8 cellular contexts compared by ENCODE assay signal in genomic region chr4:148441624-148441985, GRCh38. TPM values are rescaled to one million over a fixed set of nuclear protein-coding genes. Genes with fewer than 3 reads are reported as not detected.
DNase-seq lines count a peak whose midpoint lies in the region; ATAC-seq, FAIRE-seq and TF ChIP-seq lines count a peak whose summit lies in the region.

No MANE protein-coding gene starts in this region.

- H3K4me3 ChIP-seq in WI38 (ENCODE audit: low read depth, low read length), result peak overlapping the region; percentile 81
- H3K4me3 ChIP-seq in skeletal muscle cell (ENCODE audit: low read depth, low read length), result peak overlapping the region; percentile 95

- TF ChIP-seq POLR2A in GM12892 (IDR thresholded peaks at IDR 0.05; ENCODE audit: low read depth, low read length), result no peak

- FAIRE-seq in GM12892 (lab: Jason Lieb, UNC) (peak; percentile 56), GM19239 (lab: Jason Lieb, UNC) (no peak)

- ATAC-seq in HG02571 (IDR thresholded peaks at IDR 0.05; ENCODE audit: unreplicated experiment), result no peak
- no peak for ATAC-seq in GM19467 (IDR thresholded peaks at IDR 0.05; ENCODE audit: unreplicated experiment)
- ATAC-seq in HG02970 (IDR thresholded peaks at IDR 0.05; ENCODE audit: low FRiP score, unreplicated experiment), result no peak

- DNase-seq in GM12892 (ENCODE audit: insufficient read length) (no peak), hepatic stellate cell (ENCODE audit: low spot score) (peak; percentile 13), skeletal muscle cell (ENCODE audit: low read depth) (no peak), GM19239 (ENCODE audit: insufficient read length, low spot score) (no peak)

- TF ChIP-seq CTCF in WI38 (IDR thresholded peaks at IDR 0.05; ENCODE audit: low read depth, low read length), result no peak

RNA-seq across cellular contexts. Expression of gene NR3C2, which starts 0.6 kb away (rescaled TPM):
- 0.25 TPM for polyA plus RNA-seq in GM12892 (2012; ENCODE audit: missing spikeins)
